Comparison of ENCODE assay signal across 8 cellular contexts in genomic region chr4:173168396-173169177, GRCh38. TPM values are rescaled to one million over a fixed set of nuclear protein-coding genes. Genes with fewer than 3 reads are reported as not detected.
A peak's percentile ranks its signal among the peaks of the same experiment; 100 is the strongest.
DNase-seq lines count a peak whose midpoint lies in the region; ATAC-seq and TF ChIP-seq lines count a peak whose summit lies in the region.

GALNT7 (plus strand) TSS chr4:173168811; CDS start chr4:173168836, 25 bp downstream.

- peak within 1 kb of the TSS; percentile 65 for H3K27ac ChIP-seq in SJSA1
- H3K27ac ChIP-seq in gastroesophageal sphincter = peak within 1 kb of the TSS; percentile 77 to 96 (median 94)
- peak within 1 kb of the TSS; percentile 89 to 95 for H3K27ac ChIP-seq in thoracic aorta

- 0 to 1% methylated on average over 12 to 30 of the region's 64 CpGs for WGBS in gastroesophageal sphincter (ENCODE audit: low coverage in 1 of 2), 2 donors

- 0 out of 2 replicates have a peak, but pooled peaks cover 3% of the 10 kb centered on the region for H3F3A ChIP-seq in Loucy (ENCODE audit: low read depth)

- no peaks in the 10 kb centered on the region for H3K9me2 ChIP-seq in Loucy (replicated peaks; ENCODE audit: low read depth, low read length)

- DNase-seq in ELF-1 (ENCODE audit: low read depth, low spot score) (peak; percentile 83), H4 (ENCODE audit: low spot score) (peak; percentile 72), SJSA1 (ENCODE audit: low read depth in 1 of 2, low spot score in 2 of 2) (peak; percentile 55 to 62), nucleus accumbens (lab: John Stamatoyannopoulos, UW) (peak in 53 of 56 donors; percentile 8 to 78 (median 53)), thoracic aorta (ENCODE audit: low spot score) (no peak)
- peak; percentile 42 for DNase-seq in activated gamma-delta T cell treated with anti-CD3 and anti-CD28 coated beads, Interleukin-2, amount 50 U/mL, for 16 hours (ENCODE audit: low read depth)

- TF ChIP-seq CTCF in Loucy (conservative IDR thresholded peaks at IDR 0.05; ENCODE audit: low read length) (no peak), gastroesophageal sphincter (IDR thresholded peaks at IDR 0.05) (no peak), thoracic aorta (IDR thresholded peaks at IDR 0.05) (no peak)

- H3K4me1 ChIP-seq in Loucy (ENCODE audit: insufficient read depth, low read length, poor library complexity, severe bottlenecking) (peaks cover 58% of the 10 kb centered on the region), SJSA1 (replicated peaks) (peaks cover 26% of the 10 kb centered on the region), gastroesophageal sphincter (peaks cover 0 to 33% (median 0%) of the 10 kb centered on the region in 3 donors), thoracic aorta (ENCODE audit: control insufficient read depth in 1 of 2, low read depth in 2 of 2) (peaks cover 4 to 19% of the 10 kb centered on the region in 2 donors)

- peak within 1 kb of the TSS; percentile 97 for H3K4me2 ChIP-seq in Loucy (ENCODE audit: low read depth, low read length, poor library complexity, severe bottlenecking)

- H3K27me3 ChIP-seq in Loucy (ENCODE audit: insufficient read depth, low read length, poor library complexity, severe bottlenecking) (no peaks in the 10 kb centered on the region), SJSA1 (replicated peaks) (no peaks in the 10 kb centered on the region), gastroesophageal sphincter (no peaks in the 10 kb centered on the region), thoracic aorta (replicated peaks; ENCODE audit: insufficient read depth) (no peaks in the 10 kb centered on the region)

- peak within 1 kb of the TSS; percentile 97 for H3K9ac ChIP-seq in Loucy (ENCODE audit: low read depth, low read length, poor library complexity, severe bottlenecking)

- H3K9me3 ChIP-seq in Loucy (ENCODE audit: insufficient read depth, low read depth, low read length) (no peaks in the 10 kb centered on the region), SJSA1 (replicated peaks) (peaks cover 4% of the 10 kb centered on the region; the same call in 1 of the 2 replicates), gastroesophageal sphincter (no peaks in the 10 kb centered on the region), thoracic aorta (no peaks in the 10 kb centered on the region)

- TF ChIP-seq POLR2A in gastroesophageal sphincter (IDR thresholded peaks at IDR 0.05) = no peak

- peak within 1 kb of the TSS; percentile 92 for H2AFZ ChIP-seq in Loucy (ENCODE audit: low read length)

- peak; percentile 59 for ATAC-seq in gastroesophageal sphincter
- ATAC-seq in thoracic aorta (ENCODE audit: insufficient number of reproducible peaks, low FRiP score, low read depth) = peak; percentile 68

- peaks cover 58% of the 10 kb centered on the region for H3K79me2 ChIP-seq in Loucy (ENCODE audit: insufficient read depth, low read length)

- H3K36me3 ChIP-seq in Loucy (ENCODE audit: insufficient read depth, low read length) = no peaks in the 10 kb centered on the region
- H3K36me3 ChIP-seq in SJSA1 = peaks cover 11% of the 10 kb centered on the region; the same call in 1 of the 2 replicates
- peaks cover 0 to 4% of the 10 kb centered on the region in 2 donors for H3K36me3 ChIP-seq in gastroesophageal sphincter
- H3K36me3 ChIP-seq in thoracic aorta = no peaks in the 10 kb centered on the region

- no peak for TF ChIP-seq EP300 in gastroesophageal sphincter (IDR thresholded peaks at IDR 0.05)

- peaks cover 34% of the 10 kb centered on the region for H4K20me1 ChIP-seq in Loucy (ENCODE audit: insufficient read depth, low read length, poor library complexity, severe bottlenecking)

- H3K4me3 ChIP-seq in Loucy (ENCODE audit: low read length, poor library complexity, severe bottlenecking) (peak within 1 kb of the TSS; percentile 97), SJSA1 (peak within 1 kb of the TSS; percentile 91), gastroesophageal sphincter (peak within 1 kb of the TSS; percentile 82 to 90), thoracic aorta (peak within 1 kb of the TSS; percentile 82)

RNA-seq across cellular contexts. Expression of gene GALNT7, which starts in this region (rescaled TPM):
- 56.7 and 57.1 TPM in 2 replicates for total RNA-seq in H4 (2014; rRNA removed; shearing (Covaris generic))
- total RNA-seq in SJSA1 (2014; rRNA removed; shearing (Covaris generic)) = 14.8 and 24.7 TPM in 2 replicates
- total RNA-seq in gastroesophageal sphincter = 10 to 100 TPM; 13.7 to 30.3 (median 17.5) TPM
- total RNA-seq in thoracic aorta = 10 to 100 TPM; 12.7 to 23.1 TPM
